Comparison of ENCODE assay signal across 8 cellular contexts in the genomic region with DNA sequence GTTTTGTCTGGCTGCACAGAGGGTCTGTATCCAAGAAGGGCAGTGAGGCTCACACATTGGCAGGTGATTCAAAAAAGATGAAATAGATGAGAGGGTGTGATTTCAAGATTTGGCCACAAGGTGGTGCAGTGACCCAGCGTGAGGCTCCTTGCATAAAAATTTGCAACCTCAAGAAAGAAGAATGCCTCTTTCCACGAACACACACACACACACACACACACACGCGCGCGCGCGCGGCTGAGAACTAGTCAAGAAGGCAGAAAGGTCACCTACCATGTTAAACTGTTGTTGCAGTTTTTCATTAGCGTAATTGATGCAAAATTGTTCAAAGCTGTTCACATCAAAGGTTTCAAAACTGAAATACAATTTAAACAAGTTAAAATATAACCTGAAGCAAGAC. TPM values are rescaled to one million over a fixed set of nuclear protein-coding genes. Genes with fewer than 3 reads are reported as not detected.
DNase-seq lines count a peak whose midpoint lies in the region; ATAC-seq and TF ChIP-seq lines count a peak whose summit lies in the region.

No MANE protein-coding gene starts in this region.

- H3K27me3 Mint-ChIP-seq in activated CD4-positive, alpha-beta T cell treated with anti-CD3 and anti-CD28 coated beads, Interleukin-2, amount 10 ng/mL, durations not matched to agents 7 days and 5 days: no peaks in the 10 kb centered on the region

- H3K27me3 ChIP-seq in right lobe of liver: no peaks in the 10 kb centered on the region

- ATAC-seq in right lobe of liver (peak; percentile 79 to 96 (median 86)), HG02798 (IDR thresholded peaks at IDR 0.05; ENCODE audit: poor library complexity, unreplicated experiment) (no peak)

- H3K27ac Mint-ChIP-seq in activated CD4-positive, alpha-beta T cell treated with anti-CD3 and anti-CD28 coated beads, Interleukin-2, amount 10 ng/mL, durations not matched to agents 7 days and 5 days: peak overlapping the region; percentile 63

- TF ChIP-seq CTCF in choroid plexus epithelial cell (conservative IDR thresholded peaks at IDR 0.05; ENCODE audit: low read depth, low read length) (peak; percentile 78), right lobe of liver (IDR thresholded peaks at IDR 0.05) (peak; percentile 64 to 77 (median 72))

- no peak for TF ChIP-seq POLR2A in right lobe of liver (IDR thresholded peaks at IDR 0.05)

- H3K27ac ChIP-seq in right lobe of liver: no peak overlapping the region

- POLR2A ChIA-PET in activated CD4-positive, alpha-beta T cell treated with anti-CD3 and anti-CD28 coated beads, Interleukin-2, amount 10 ng/mL, durations not matched to agents 7 days and 5 days (lab: Charles Lee): interaction anchor here (0.5 kb wide), 1 partner anchor 74 kb away, joined by 4 read pairs; no protein-coding TSS in a partner anchor

- no peaks in the 10 kb centered on the region for H3K9me3 Mint-ChIP-seq in activated CD4-positive, alpha-beta T cell treated with anti-CD3 and anti-CD28 coated beads, Interleukin-2, amount 10 ng/mL, durations not matched to agents 7 days and 5 days

- peaks cover 64% of the 10 kb centered on the region for H3K4me1 Mint-ChIP-seq in activated CD4-positive, alpha-beta T cell treated with anti-CD3 and anti-CD28 coated beads, Interleukin-2, amount 10 ng/mL, durations not matched to agents 7 days and 5 days

- H3K4me1 ChIP-seq in right lobe of liver: no peaks in the 10 kb centered on the region

- peaks cover 0 to 3% (median 0%) of the 10 kb centered on the region in 4 donors for H3K36me3 ChIP-seq in right lobe of liver

- 5% methylated on average over 10 of the region's 10 CpGs for WGBS in right lobe of liver (ENCODE audit: insufficient coverage, low coverage, low lambda C conversion rate, missing lambda C conversion rate)

- CTCF ChIA-PET in activated CD4-positive, alpha-beta T cell treated with anti-CD3 and anti-CD28 coated beads, Interleukin-2, amount 10 ng/mL, durations not matched to agents 7 days and 5 days (lab: Charles Lee): interaction anchor here (0.5 to 4.3 kb wide), 20 partner anchors 10 to 500 kb away, joined by 3 to 31 read pairs (median 3); no protein-coding TSS in a partner anchor

- H3K36me3 Mint-ChIP-seq in activated CD4-positive, alpha-beta T cell treated with anti-CD3 and anti-CD28 coated beads, Interleukin-2, amount 10 ng/mL, durations not matched to agents 7 days and 5 days (ENCODE audit: low read depth): no peaks in the 10 kb centered on the region

- no peaks in the 10 kb centered on the region for H3K9me3 ChIP-seq in right lobe of liver

- peak overlapping the region; percentile 25 for H3K4me3 Mint-ChIP-seq in activated CD4-positive, alpha-beta T cell treated with anti-CD3 and anti-CD28 coated beads, Interleukin-2, amount 10 ng/mL, durations not matched to agents 7 days and 5 days

- intact Hi-C loops in right lobe of liver (cut with DNase I): no loop called here

- DNase-seq in CD1c-positive myeloid dendritic cell (ENCODE audit: extremely low spot score) (peak; percentile 86), H4 (ENCODE audit: low spot score) (peak; percentile 67), NCI-H460 (ENCODE audit: extremely low read depth, low read depth) (peak; percentile 79), choroid plexus epithelial cell (ENCODE audit: low read depth) (peak; percentile 90), right lobe of liver (peak in 1 of 3 donors; percentile 62)
- peak; percentile 87 for DNase-seq in activated CD4-positive, alpha-beta T cell treated with anti-CD3 and anti-CD28 coated beads, Interleukin-2, amount 10 ng/mL, durations not matched to agents 7 days and 5 days
- DNase-seq in stimulated activated CD4-positive, alpha-beta T cell treated with anti-CD3 and anti-CD28 coated beads, TNF-alpha, amount 100 ng/mL, for 4 hours (ENCODE audit: low read depth in 3 of 3): peak; percentile 31 to 61 (median 47)

- H3K4me3 ChIP-seq in choroid plexus epithelial cell (ENCODE audit: low read depth, low read length): no peak overlapping the region
- no peak overlapping the region for H3K4me3 ChIP-seq in right lobe of liver

RNA-seq across cellular contexts. Expression of a gene that starts 39.2 kb away (rescaled TPM):
- 0.06 and 0.29 TPM in 2 replicates for total RNA-seq in H4 (2014; rRNA removed; shearing (Covaris generic))
- 11.0 and 14.9 TPM in 2 replicates for total RNA-seq in NCI-H460 (2014; rRNA removed; shearing (Covaris generic))
- 6.6 and 15.3 TPM in 2 replicates for polyA plus RNA-seq in NCI-H460 (2014; cell fraction: nucleus; rRNA removed)
- 1 to 10 TPM; 2.4 to 2.8 TPM for total RNA-seq in activated CD4-positive, alpha-beta T cell treated with anti-CD3 and anti-CD28 coated beads, Interleukin-2, amount 10 ng/mL, durations not matched to agents 7 days and 5 days
- 10 to 100 TPM in 1 of 6 experiments, 1 to 10 TPM in 5; 5.8 to 10.2 (median 7.1) TPM for total RNA-seq in right lobe of liver
